ENCODE assay signal across 13 cellular contexts in the genomic region with DNA sequence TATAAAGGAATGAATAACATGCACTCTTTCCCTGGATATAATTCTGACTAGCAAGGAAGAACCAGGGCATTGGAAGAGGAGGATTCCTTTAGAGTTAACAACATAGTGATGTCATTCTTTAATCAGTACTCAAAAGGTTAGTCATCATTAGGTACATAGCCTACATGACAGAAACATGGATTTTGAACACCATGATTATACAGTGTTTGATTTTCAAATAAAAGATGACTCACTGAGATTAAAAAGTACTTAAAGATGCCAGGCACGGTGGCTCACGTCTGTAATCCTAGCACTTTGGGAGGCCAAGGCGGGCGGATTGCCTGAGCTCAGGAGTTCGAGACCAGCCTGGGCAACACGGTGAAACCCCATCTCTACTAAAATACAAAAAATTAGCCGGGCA. TPM values are rescaled to one million over a fixed set of nuclear protein-coding genes. Genes with fewer than 3 reads are reported as not detected.
DNase-seq lines count a peak whose midpoint lies in the region; ATAC-seq, FAIRE-seq and TF ChIP-seq lines count a peak whose summit lies in the region.
"Not testable (repeated sequence)": the region's sequence is repeated elsewhere in the genome, so short reads cannot be mapped to it uniquely, and the experiment has no call there.
"Had no signal": no experiment of that assay in that cellular context is flagged by ENCODE, and none has a peak within 500 bp of the region (broad histone marks: within the 10 kb centered on the region; RNA-seq: fewer than 3 reads in every experiment).

No MANE protein-coding gene starts in this region.

- H3K27ac ChIP-seq in pancreas: not testable (repeated sequence)

- not testable (repeated sequence) for H3K4me3 ChIP-seq in astrocyte of the spinal cord (ENCODE audit: low read depth, low read length); pancreas

- TF ChIP-seq CTCF in astrocyte of the spinal cord (IDR thresholded peaks at IDR 0.05; ENCODE audit: low read depth, low read length); pancreas (IDR thresholded peaks at IDR 0.05): not testable (repeated sequence)

- DNase-seq in EL: peak; percentile 0
- peak; percentile 97 for DNase-seq in HT1080 (ENCODE audit: low read depth)
- peak; percentile 99 for DNase-seq in RCC 7860 (ENCODE audit: low spot score)
- DNase-seq in astrocyte of the spinal cord (ENCODE audit: low read depth, low spot score): peak; percentile 87
- DNase-seq in kidney glomerular epithelial cell (lab: John Stamatoyannopoulos, UW): peak; percentile 96
- DNase-seq in pancreas: not testable (repeated sequence)

- not testable (repeated sequence) for H3K36me3 ChIP-seq in pancreas

- WGBS in pancreas, 2 donors: 71% methylated on average over 7 of the region's 7 CpGs

- intact Hi-C loops in pancreas (cut with DNase I): not testable (repeated sequence)

- peak; percentile 98 for ATAC-seq in esophagus mucosa
- peak; percentile 72 to 90 (median 86) for ATAC-seq in pancreas

- not testable (repeated sequence) for H3K4me1 ChIP-seq in pancreas

- H3K27me3 ChIP-seq in pancreas: not testable (repeated sequence)

- in situ Hi-C loops in astrocyte of the spinal cord (cut with HindIII; ENCODE audit: low sequenced_read_pairs): not testable (repeated sequence)

- H3K9me3 ChIP-seq in pancreas: not testable (repeated sequence)

- peak; percentile 96 for FAIRE-seq in RCC 7860 (lab: Jason Lieb, UNC)
- FAIRE-seq in pancreas (lab: Jason Lieb, UNC): not testable (repeated sequence)

RNA-seq across cellular contexts. Expression of a gene that starts 31.1 kb away (rescaled TPM):
- total RNA-seq in HT1080 (2014; rRNA removed; shearing (Covaris generic)): 0.11 TPM in 1 of 2 replicates, not detected in the other
- polyA plus RNA-seq in HT1080 (2015; cell fraction: cytosol; rRNA removed): not detected in 2 replicates
- not detected in 2 replicates for polyA plus RNA-seq in HT1080 (2015; cell fraction: nucleus; rRNA removed)
- total RNA-seq in esophagus mucosa (319 TPM), pancreas (under 1 TPM in 5 of 6 donors, not detected in 1; 0.04 to 0.12 (median 0.09) TPM)
- polyA plus RNA-seq in pancreas: under 1 TPM; 0.04 to 0.05 TPM
- total RNA-seq: activated CD8-positive, alpha-beta memory T cell treated with anti-CD3 and anti-CD28 coated beads, Interleukin-2, amount 10 ng/mL, durations not matched to agents 7 days and 5 days; CD4-positive, CD25-positive, alpha-beta regulatory T cell; HFFc6; SJCRH30 had no signal
- polyA plus RNA-seq: CD4-positive, CD25-positive, alpha-beta regulatory T cell; immature natural killer cell; neural cell had no signal

Comparison
In these comparisons a context has a peak if more than half of its experiments do, and no peak if none do; other contexts are left out.
1. RNA of a gene that starts 31.1 kb away (total RNA-seq): 319 TPM in esophagus mucosa (single experiment); 0.11 TPM in HT1080 and 0.04 to 0.12 TPM in pancreas; every median in the first group is over 100 times any median in the second.